In genomic region chr1:115099693-115100050, GRCh38 we compare ENCODE assay signal across 8 cellular contexts. TPM values are rescaled to one million over a fixed set of nuclear protein-coding genes. Genes with fewer than 3 reads are reported as not detected.
A peak's percentile ranks its signal among the peaks of the same experiment; 100 is the strongest.
DNase-seq lines count a peak whose midpoint lies in the region; ATAC-seq, FAIRE-seq and TF ChIP-seq lines count a peak whose summit lies in the region.

No MANE protein-coding gene starts in this region.

- BruUV-seq in endothelial cell of umbilical vein (replicated peaks; lab: Mats Ljungman, UMichigan): no TSS peak

- H3K36me3 ChIP-seq in MM.1S (replicated peaks; ENCODE audit: insufficient read depth, low read length) (no peaks in the 10 kb centered on the region), endothelial cell of umbilical vein (ENCODE audit: control insufficient read depth in 2 of 2, extremely low read depth in 1 of 2, insufficient read depth in 2 of 2, low read length in 2 of 2) (no peaks in the 10 kb centered on the region), sigmoid colon (no peaks in the 10 kb centered on the region)

- no peaks in the 10 kb centered on the region for H3K9me1 ChIP-seq in endothelial cell of umbilical vein (replicated peaks; ENCODE audit: control insufficient read depth, extremely low read depth, insufficient read depth, low read length)

- H3K4me1 ChIP-seq in MM.1S (ENCODE audit: low read length) (peaks cover 14% of the 10 kb centered on the region), endothelial cell of umbilical vein (ENCODE audit: control insufficient read depth, extremely low read depth, insufficient read depth, low read length) (no peaks in the 10 kb centered on the region), sigmoid colon (peaks cover 0 to 29% (median 22%) of the 10 kb centered on the region in 4 donors)

- ATAC-seq in HG03520 (IDR thresholded peaks at IDR 0.05; ENCODE audit: unreplicated experiment): no peak

- H3K9me3 ChIP-seq in MM.1S (replicated peaks; ENCODE audit: insufficient read depth, low read length) (no peaks in the 10 kb centered on the region), endothelial cell of umbilical vein (replicated peaks; ENCODE audit: control insufficient read depth, insufficient read depth, low read length) (no peaks in the 10 kb centered on the region), sigmoid colon (no peaks in the 10 kb centered on the region)

- H3K27ac ChIP-seq in MM.1S (ENCODE audit: low read length) (peak overlapping the region; percentile 78; the same call in 1 of the 2 replicates), endothelial cell of umbilical vein (ENCODE audit: insufficient read depth, low read depth, low read length) (no peak overlapping the region), sigmoid colon (peak overlapping the region; percentile 85 to 89 (median 86))

- CTCF ChIA-PET in endothelial cell of umbilical vein (lab: Charles Lee): interaction anchor here (0.9 to 1.8 kb wide), 3 partner anchors 13 to 47 kb away, joined by 4 to 8 read pairs (median 6); no protein-coding TSS in a partner anchor

- POLR2A ChIA-PET in endothelial cell of umbilical vein (lab: Charles Lee): no interaction called here

- peak overlapping the region; percentile 20; the same call in 1 of the 2 replicates for H3K4me3 ChIP-seq in MM.1S (ENCODE audit: low read length)
- no peak overlapping the region for H3K4me3 ChIP-seq in endothelial cell of umbilical vein (replicated peaks in 1 of 3; ENCODE audit: insufficient read depth in 1 of 3, low read depth in 1 of 3, low read length in 3 of 3)
- peak overlapping the region; percentile 11 to 43 (median 39) for H3K4me3 ChIP-seq in sigmoid colon

- TF ChIP-seq EP300 in sigmoid colon (IDR thresholded peaks at IDR 0.05): no peak

- dilution Hi-C loops in endothelial cell of umbilical vein (cut with MboI; ENCODE audit: extremely low pct_ligation_motif_present, low sequenced_read_pairs): no loop called here

- no peak for FAIRE-seq in endothelial cell of umbilical vein (lab: Jason Lieb, UNC)

- H3K79me2 ChIP-seq in MM.1S (ENCODE audit: low read length) (no peaks in the 10 kb centered on the region), endothelial cell of umbilical vein (ENCODE audit: control insufficient read depth, insufficient read depth, low read length) (no peaks in the 10 kb centered on the region)

- 4 to 7% methylated on average over 1 of the region's 1 CpG for WGBS in sigmoid colon, 2 donors

- no peaks in the 10 kb centered on the region for H3K9me2 ChIP-seq in MM.1S (replicated peaks; ENCODE audit: insufficient read depth, low read length)

- TF ChIP-seq CTCF in MM.1S (IDR thresholded peaks at IDR 0.05; ENCODE audit: low read length): no peak
- no peak for TF ChIP-seq CTCF in endothelial cell of umbilical vein (IDR thresholded peaks at IDR 0.05; ENCODE audit: extremely low read depth in 1 of 2, insufficient read depth in 1 of 2, low read depth in 1 of 2, low read length in 2 of 2)
- TF ChIP-seq CTCF in sigmoid colon (IDR thresholded peaks at IDR 0.05): no peak

- intact Hi-C loops in endothelial cell of umbilical vein (cut with micrococcal nuclease): no loop called here
- intact Hi-C loops in sigmoid colon (cut with DNase I): no loop called here
- intact Hi-C loops in head of caudate nucleus (cut with DNase I): no loop called here

- peaks cover 18% of the 10 kb centered on the region for H3F3A ChIP-seq in MM.1S (ENCODE audit: insufficient read depth, low read length)

- H3K9ac ChIP-seq in MM.1S (ENCODE audit: low read length) (peak overlapping the region; percentile 55; the same call in 1 of the 2 replicates), endothelial cell of umbilical vein (replicated peaks; ENCODE audit: extremely low read depth, insufficient read depth, low read length) (no peak overlapping the region)

- DNase-seq in GM04504 (ENCODE audit: low read depth) (peak; percentile 43), MM.1S (no peak), endothelial cell of umbilical vein (ENCODE audit: low read depth, low spot score) (no peak), sigmoid colon (no peak), head of caudate nucleus (no peak), DMS79 treated with DMSO at 0.1 percent for 48 hours (lab: John Stamatoyannopoulos, UW) (no peak), globus pallidus (ENCODE audit: low spot score) (no peak)

- H2AFZ ChIP-seq in MM.1S (ENCODE audit: low read length) (no peak overlapping the region), endothelial cell of umbilical vein (ENCODE audit: low read depth, low read length) (no peak overlapping the region)

- TF ChIP-seq POLR2A in endothelial cell of umbilical vein (IDR thresholded peaks at IDR 0.05; ENCODE audit: low read depth, low read length) (no peak), sigmoid colon (IDR thresholded peaks at IDR 0.05) (no peak)

- H3K27me3 ChIP-seq in MM.1S (replicated peaks; ENCODE audit: insufficient read depth, low read length) (peaks cover 41% of the 10 kb centered on the region), endothelial cell of umbilical vein (ENCODE audit: control insufficient read depth in 2 of 2, insufficient read depth in 2 of 2, low read length in 2 of 2) (peaks cover 0 to 1% of the 10 kb centered on the region in 2 experiments), sigmoid colon (no peaks in the 10 kb centered on the region)

- H4K20me1 ChIP-seq in MM.1S (ENCODE audit: insufficient read depth, low read length) (no peaks in the 10 kb centered on the region), endothelial cell of umbilical vein (replicated peaks; ENCODE audit: control insufficient read depth, extremely low read depth, insufficient read depth, low read length) (no peaks in the 10 kb centered on the region)

- H3K4me2 ChIP-seq in MM.1S (ENCODE audit: low read depth, low read length) (peak overlapping the region; percentile 69), endothelial cell of umbilical vein (ENCODE audit: insufficient read depth, low read length) (peak overlapping the region; percentile 51)

TF ChIP-seq in endothelial cell of umbilical vein, 7 proteins besides CTCF, POLR2A, EP300 and RAD21:
- no peak for TF ChIP-seq EZH2 (IDR thresholded peaks at IDR 0.05; ENCODE audit: borderline replicate concordance, low read depth, low read length, severe bottlenecking)
- TF ChIP-seq JUN (IDR thresholded peaks at IDR 0.05; ENCODE audit: borderline replicate concordance, insufficient read depth, insufficient read length, low read depth): no peak
- no peak for TF ChIP-seq MYC (IDR thresholded peaks at IDR 0.05; ENCODE audit: low read depth, low read length)
- no peak for TF ChIP-seq GATA2 (IDR thresholded peaks at IDR 0.05; ENCODE audit: insufficient read depth, insufficient read length, low read depth, low read length)
- no peak for TF ChIP-seq POLR2AphosphoS5 (IDR thresholded peaks at IDR 0.05; ENCODE audit: insufficient read depth, low read depth, low read length)
- no peak for TF ChIP-seq FOS (IDR thresholded peaks at IDR 0.05; ENCODE audit: borderline replicate concordance, insufficient read depth, low read length)
- no peak for TF ChIP-seq MAX (IDR thresholded peaks at IDR 0.05; ENCODE audit: insufficient read depth, insufficient read length)

RNA-seq across cellular contexts. Expression of gene TSPAN2, which starts 10.4 kb away (rescaled TPM):
- 2.4 and 5.0 TPM in 2 replicates for total RNA-seq in endothelial cell of umbilical vein
- polyA plus RNA-seq in endothelial cell of umbilical vein: 1.5 and 1.8 TPM in 2 replicates
- polyA plus RNA-seq in endothelial cell of umbilical vein (2011; cell fraction: cytosol; rRNA removed): 1.4 and 2.1 TPM in 2 replicates
- polyA plus RNA-seq in endothelial cell of umbilical vein (2011; cell fraction: nucleus; rRNA removed): 0.50 and 0.90 TPM in 2 replicates
- polyA plus RNA-seq in endothelial cell of umbilical vein (2012): 0.23 and 0.63 TPM in 2 replicates
- 0.80 and 1.6 TPM in 2 replicates for polyA minus RNA-seq in endothelial cell of umbilical vein
- not detected for polyA minus RNA-seq in endothelial cell of umbilical vein (2011; cell fraction: cytosol; rRNA and poly(A)+ RNA removed)
- 0.72 and 1.6 TPM in 2 replicates for polyA minus RNA-seq in endothelial cell of umbilical vein (2011; cell fraction: nucleus; rRNA and poly(A)+ RNA removed)
- 100 to 1,000 TPM in 2 of 4 donors, 10 to 100 TPM in 2; 61.5 to 122 (median 94.7) TPM for total RNA-seq in sigmoid colon
- polyA plus RNA-seq in sigmoid colon: 1 to 10 TPM in 2 of 3 donors, under 1 TPM in 1; 0.46 to 5.5 (median 1.8) TPM

Comparison
In these comparisons a context has a peak if more than half of its experiments do, and no peak if none do; other contexts are left out.
1. H3K4me3 ChIP-seq: peak in MM.1S (single experiment) and sigmoid colon (4 of 4); none in endothelial cell of umbilical vein (0 of 3).
2. RNA of gene TSPAN2, which starts 10.4 kb away (total RNA-seq): 61.5 to 122 TPM in sigmoid colon; 2.4 to 5.0 TPM in endothelial cell of umbilical vein; every median in the first group is over 10 times any median in the second.